ENCODE assay signal across 27 cellular contexts in genomic region chr1:155092641-155093040, GRCh38. TPM values are rescaled to one million over a fixed set of nuclear protein-coding genes. Genes with fewer than 3 reads are reported as not detected.
"Had no signal": no experiment of that assay in that cellular context is flagged by ENCODE, and none has a peak within 500 bp of the region (broad histone marks: within the 10 kb centered on the region; RNA-seq: fewer than 3 reads in every experiment).

No MANE protein-coding gene starts in this region.

- H3K9me3 Mint-ChIP-seq: activated B cell treated with CpG ODN at 0.5 μM for 24 hours; activated naive CD8-positive, alpha-beta T cell treated with anti-CD3 and anti-CD28 coated beads, Interleukin-2, amount 10 ng/mL, durations not matched to agents 7 days and 5 days; activated T-cell treated with anti-CD3 and anti-CD28 coated beads, Interleukin-2, amount 50 U/mL, for 72 hours; naive thymus-derived CD4-positive, alpha-beta T cell; stimulated activated naive CD8-positive, alpha-beta T cell treated with anti-CD3 and anti-CD28 coated beads, Interleukin-15, Interleukin-2, amounts not matched to agents 100 ng/mL and 50 ng/mL, for 24 hours; T-cell; T-helper 2 cell treated with Interferon-gamma antibody and Interleukin-4, amounts not matched to agents 5 μg/mL and 100 μg/mL, for 36 hours had no signal

- H3K4me3 ChIP-seq: ascending aorta, coronary artery, dorsolateral prefrontal cortex, gastroesophageal sphincter, hepatocyte, right atrium auricular region had no signal

- H3K79me2 ChIP-seq: hepatocyte, parathyroid adenoma had no signal

- H2AFZ ChIP-seq: hepatocyte, parathyroid adenoma had no signal

- H3K9ac ChIP-seq: parathyroid adenoma had no signal

- H3K9me3 ChIP-seq: ascending aorta, gastroesophageal sphincter, right atrium auricular region had no signal

- H3K4me3 Mint-ChIP-seq: activated B cell treated with CpG ODN at 0.5 μM for 24 hours; activated CD8-positive, alpha-beta memory T cell treated with anti-CD3 and anti-CD28 coated beads, Interleukin-2, amount 10 ng/mL, durations not matched to agents 7 days and 5 days; activated CD8-positive, alpha-beta T cell treated with anti-CD3 and anti-CD28 coated beads, Interleukin-2, amount 10 ng/mL, durations not matched to agents 7 days and 5 days; activated naive CD8-positive, alpha-beta T cell treated with anti-CD3 and anti-CD28 coated beads, Interleukin-2, amount 10 ng/mL, durations not matched to agents 7 days and 5 days; activated T-cell treated with anti-CD3 and anti-CD28 coated beads, Interleukin-2, amount 50 U/mL, for 72 hours; naive thymus-derived CD4-positive, alpha-beta T cell; stimulated activated naive CD8-positive, alpha-beta T cell treated with anti-CD3 and anti-CD28 coated beads, Interleukin-15, Interleukin-2, amounts not matched to agents 100 ng/mL and 50 ng/mL, for 24 hours; T-cell; T-helper 2 cell treated with Interferon-gamma antibody and Interleukin-4, amounts not matched to agents 5 μg/mL and 100 μg/mL, for 36 hours had no signal

- H3K36me3 ChIP-seq: ascending aorta, brain microvascular endothelial cell, gastroesophageal sphincter, right atrium auricular region had no signal

- H3K27me3 ChIP-seq: ascending aorta, dorsolateral prefrontal cortex, gastroesophageal sphincter, hepatocyte, right atrium auricular region had no signal

- H3K36me3 Mint-ChIP-seq: activated CD8-positive, alpha-beta memory T cell treated with anti-CD3 and anti-CD28 coated beads, Interleukin-2, amount 10 ng/mL, durations not matched to agents 7 days and 5 days; activated naive CD8-positive, alpha-beta T cell treated with anti-CD3 and anti-CD28 coated beads, Interleukin-2, amount 10 ng/mL, durations not matched to agents 7 days and 5 days; naive thymus-derived CD4-positive, alpha-beta T cell; T-cell had no signal

- H3K27ac Mint-ChIP-seq: activated B cell treated with CpG ODN at 0.5 μM for 24 hours; activated CD8-positive, alpha-beta memory T cell treated with anti-CD3 and anti-CD28 coated beads, Interleukin-2, amount 10 ng/mL, durations not matched to agents 7 days and 5 days; activated CD8-positive, alpha-beta T cell treated with anti-CD3 and anti-CD28 coated beads, Interleukin-2, amount 10 ng/mL, durations not matched to agents 7 days and 5 days; activated naive CD8-positive, alpha-beta T cell treated with anti-CD3 and anti-CD28 coated beads, Interleukin-2, amount 10 ng/mL, durations not matched to agents 7 days and 5 days; activated T-cell treated with anti-CD3 and anti-CD28 coated beads, Interleukin-2, amount 50 U/mL, for 72 hours; naive thymus-derived CD4-positive, alpha-beta T cell; stimulated activated naive CD8-positive, alpha-beta T cell treated with anti-CD3 and anti-CD28 coated beads, Interleukin-15, Interleukin-2, amounts not matched to agents 100 ng/mL and 50 ng/mL, for 24 hours; T-cell; T-helper 2 cell treated with Interferon-gamma antibody and Interleukin-4, amounts not matched to agents 5 μg/mL and 100 μg/mL, for 36 hours had no signal

- H3K27ac ChIP-seq: ascending aorta, brain microvascular endothelial cell, coronary artery, hepatocyte, parathyroid adenoma, right atrium auricular region had no signal

- DNase-seq: activated B cell treated with CpG ODN at 0.5 μM for 24 hours; activated CD8-positive, alpha-beta memory T cell treated with anti-CD3 and anti-CD28 coated beads, Interleukin-2, amount 10 ng/mL, durations not matched to agents 7 days and 5 days; activated CD8-positive, alpha-beta T cell treated with anti-CD3 and anti-CD28 coated beads, Interleukin-2, amount 10 ng/mL, durations not matched to agents 7 days and 5 days; activated naive CD4-positive, alpha-beta T cell treated with Interleukin-2 at 50 U/mL for 16 hours; activated naive CD8-positive, alpha-beta T cell treated with anti-CD3 and anti-CD28 coated beads, Interleukin-2, amount 10 ng/mL, durations not matched to agents 7 days and 5 days; activated T-cell treated with anti-CD3 and anti-CD28 coated beads for 4 hours; activated T-cell treated with anti-CD3 and anti-CD28 coated beads, Interleukin-2, amount 50 U/mL, for 72 hours; brain microvascular endothelial cell; dorsolateral prefrontal cortex; effector memory CD4-positive, alpha-beta T cell; left colon; midbrain; naive thymus-derived CD4-positive, alpha-beta T cell; occipital lobe; stimulated activated CD4-positive, alpha-beta T cell treated with anti-CD3 and anti-CD28 coated beads, Interleukin-2, amount 100 ng/mL, for 48 hours; substantia nigra; T-cell had no signal

- H3K4me2 ChIP-seq: hepatocyte had no signal

RNA-seq across cellular contexts. Expression of gene EFNA1, which starts 35.0 kb away (rescaled TPM):
- total RNA-seq: activated B cell treated with CpG ODN at 0.5 μM for 24 hours; activated CD8-positive, alpha-beta memory T cell treated with anti-CD3 and anti-CD28 coated beads, Interleukin-2, amount 10 ng/mL, durations not matched to agents 7 days and 5 days; activated CD8-positive, alpha-beta T cell treated with anti-CD3 and anti-CD28 coated beads, Interleukin-2, amount 10 ng/mL, durations not matched to agents 7 days and 5 days; fibroblast of lung; fibroblast of villous mesenchyme had no signal
